1 cellular context compared by ENCODE assay signal in genomic region chr5:131242728-131243255, GRCh38.
TF ChIP-seq lines count a peak whose summit lies in the region.

No MANE protein-coding gene starts in this region.

TF ChIP-seq in K562, 482 proteins besides CTCF, POLR2A, EP300 and RAD21:
- TF ChIP-seq ZNF280A (IDR thresholded peaks at IDR 0.05; ENCODE audit: low read depth, partially characterized antibody): no peak
- no peak for TF ChIP-seq THRA (IDR thresholded peaks at IDR 0.05)
- TF ChIP-seq MTF1 (CRISPR knock-in tag; IDR thresholded peaks at IDR 0.05; ENCODE audit: borderline replicate concordance): no peak
- TF ChIP-seq NR2C1 (IDR thresholded peaks at IDR 0.05): no peak
- TF ChIP-seq NR2C1 (tag; IDR thresholded peaks at IDR 0.05): no peak
- TF ChIP-seq ATF3 (IDR thresholded peaks at IDR 0.05): peak; percentile 42; the same call in 1 of the 2 replicates
- TF ChIP-seq ATF3 (CRISPR knock-in tag; conservative IDR thresholded peaks at IDR 0.05): no peak
- TF ChIP-seq HNRNPLL (IDR thresholded peaks at IDR 0.05; ENCODE audit: low read depth, low read length, poor library complexity, severe bottlenecking): no peak
TF ChIP-seq in K562: peak in this region for 1.
